Comparison of ENCODE assay signal across 8 cellular contexts in genomic region chr5:157651623-157652376, GRCh38. TPM values are rescaled to one million over a fixed set of nuclear protein-coding genes. Genes with fewer than 3 reads are reported as not detected.
DNase-seq lines count a peak whose midpoint lies in the region; ATAC-seq and TF ChIP-seq lines count a peak whose summit lies in the region.

No MANE protein-coding gene starts in this region.

- 19 to 86% (median 23%) methylated on average over 12 to 63 of the region's 63 CpGs for WGBS in adrenal gland, 4 donors

- intact Hi-C loops in adrenal gland (cut with DNase I) = no loop called here

- ATAC-seq in GM21786 (IDR thresholded peaks at IDR 0.05; ENCODE audit: unreplicated experiment) = peak; percentile 76
- ATAC-seq in HG02970 (IDR thresholded peaks at IDR 0.05; ENCODE audit: low FRiP score, unreplicated experiment) = no peak

- DNase-seq in Ammon's horn (ENCODE audit: low spot score) = peak; percentile 15
- DNase-seq in RPMI8226 = peak; percentile 83
- peak; percentile 33 to 64 (median 46) for DNase-seq in adrenal gland
- DNase-seq in iPS-NIHi7 (ENCODE audit: extremely low spot score) = peak; percentile 88
- peak; percentile 84 for DNase-seq in stimulated activated CD4-positive, alpha-beta T cell treated with anti-CD3 and anti-CD28 coated beads, Interleukin-4, amount 100 ng/mL, for 1 hour
- DNase-seq in LoVo (ENCODE audit: low spot score) = no peak

- TF ChIP-seq POLR2A in adrenal gland (IDR thresholded peaks at IDR 0.05) = no peak

- H3K4me1 ChIP-seq in adrenal gland (replicated peaks in 1 of 2) = peaks cover 0 to 5% of the 10 kb centered on the region in 2 donors

- H3K27me3 ChIP-seq in adrenal gland = no peaks in the 10 kb centered on the region

- peak overlapping the region in 2 of 4 donors; percentile 13 to 65 for H3K4me3 ChIP-seq in adrenal gland

- no peak overlapping the region for H3K27ac ChIP-seq in adrenal gland

- peak in 4 of 6 experiments; percentile 8 to 22 (median 16) for TF ChIP-seq CTCF in adrenal gland (IDR thresholded peaks at IDR 0.05)

- H3K9me3 ChIP-seq in adrenal gland (replicated peaks in 1 of 3) = no peaks in the 10 kb centered on the region

- no peaks in the 10 kb centered on the region for H3K36me3 ChIP-seq in adrenal gland (replicated peaks in 1 of 2)

RNA-seq across cellular contexts. Expression of gene SOX30, which starts 0.4 kb away (rescaled TPM):
- total RNA-seq in adrenal gland = under 1 TPM in 4 of 8 donors, not detected in 4; 0.11 to 0.43 (median 0.17) TPM
- under 1 TPM in 2 of 3 donors, not detected in 1; 0.03 to 0.27 TPM for polyA plus RNA-seq in adrenal gland

RNA-seq across cellular contexts. Expression of gene C5orf52, which starts 19.5 kb away (rescaled TPM):
- not detected for total RNA-seq in adrenal gland
- not detected for polyA plus RNA-seq in adrenal gland
